In genomic region chr15:50876989-50877360, GRCh38 we compare ENCODE assay signal across 8 cellular contexts. TPM values are rescaled to one million over a fixed set of nuclear protein-coding genes. Genes with fewer than 3 reads are reported as not detected.
DNase-seq lines count a peak whose midpoint lies in the region; ATAC-seq, FAIRE-seq and TF ChIP-seq lines count a peak whose summit lies in the region.

No MANE protein-coding gene starts in this region.

- H3K4me2 ChIP-seq in endothelial cell of umbilical vein (ENCODE audit: insufficient read depth, low read length), result peak overlapping the region; percentile 98

- no peak for TF ChIP-seq POLR2A in endothelial cell of umbilical vein (IDR thresholded peaks at IDR 0.05; ENCODE audit: low read depth, low read length)

- H3K9me3 ChIP-seq in endothelial cell of umbilical vein (replicated peaks; ENCODE audit: control insufficient read depth, insufficient read depth, low read length) (no peaks in the 10 kb centered on the region), mucosa of descending colon (no peaks in the 10 kb centered on the region)

- no peaks in the 10 kb centered on the region for H3K36me3 Mint-ChIP-seq in CD14-positive monocyte

- CTCF ChIA-PET in endothelial cell of umbilical vein (lab: Charles Lee), result interaction anchor here (0.6 to 3.6 kb wide), 26 partner anchors 9 to 561 kb away, joined by 3 to 34 read pairs (median 4); partner anchors contain the start of gene TRPM7

- peak; percentile 76 for FAIRE-seq in endothelial cell of umbilical vein (lab: Jason Lieb, UNC)

- H3K4me1 ChIP-seq in endothelial cell of umbilical vein (ENCODE audit: control insufficient read depth, extremely low read depth, insufficient read depth, low read length) (peaks cover 9% of the 10 kb centered on the region), mucosa of descending colon (ENCODE audit: low read depth) (peaks cover 12% of the 10 kb centered on the region)

- peaks cover 10 to 16% of the 10 kb centered on the region in 2 experiments for H3K27me3 ChIP-seq in endothelial cell of umbilical vein (ENCODE audit: control insufficient read depth in 2 of 2, insufficient read depth in 2 of 2, low read length in 2 of 2)

- TF ChIP-seq CTCF in CD14-positive monocyte (IDR thresholded peaks at IDR 0.05) (peak; percentile 98), endothelial cell of umbilical vein (IDR thresholded peaks at IDR 0.05; ENCODE audit: extremely low read depth in 1 of 2, insufficient read depth in 1 of 2, low read depth in 1 of 2, low read length in 2 of 2) (peak; percentile 89 to 96), mucosa of descending colon (IDR thresholded peaks at IDR 0.05) (peak; percentile 94)

- H3K9me1 ChIP-seq in endothelial cell of umbilical vein (replicated peaks; ENCODE audit: control insufficient read depth, extremely low read depth, insufficient read depth, low read length), result no peaks in the 10 kb centered on the region

- H4K20me1 ChIP-seq in endothelial cell of umbilical vein (replicated peaks; ENCODE audit: control insufficient read depth, extremely low read depth, insufficient read depth, low read length), result no peaks in the 10 kb centered on the region

- H3K9me3 Mint-ChIP-seq in CD14-positive monocyte, result no peaks in the 10 kb centered on the region

- H3K27me3 Mint-ChIP-seq in CD14-positive monocyte (ENCODE audit: low read depth in 3 of 3), result no peaks in the 10 kb centered on the region

- peaks cover 60% of the 10 kb centered on the region for H3K4me1 Mint-ChIP-seq in CD14-positive monocyte

- H3K4me3 ChIP-seq in endothelial cell of umbilical vein (replicated peaks in 1 of 3; ENCODE audit: insufficient read depth in 1 of 3, low read depth in 1 of 3, low read length in 3 of 3) (peak overlapping the region; percentile 19 to 72 (median 45)), mucosa of descending colon (no peak overlapping the region)

- dilution Hi-C loops in endothelial cell of umbilical vein (cut with MboI; ENCODE audit: extremely low pct_ligation_motif_present, low sequenced_read_pairs), result no loop called here

- no peaks in the 10 kb centered on the region for H3K79me2 ChIP-seq in endothelial cell of umbilical vein (ENCODE audit: control insufficient read depth, insufficient read depth, low read length)

- H3K36me3 ChIP-seq in endothelial cell of umbilical vein (ENCODE audit: control insufficient read depth in 2 of 2, extremely low read depth in 1 of 2, insufficient read depth in 2 of 2, low read length in 2 of 2) (no peaks in the 10 kb centered on the region), mucosa of descending colon (ENCODE audit: low read depth) (no peaks in the 10 kb centered on the region)

- DNase-seq in CD14-positive monocyte (ENCODE audit: low spot score) (peak; percentile 64), HS-27A (ENCODE audit: low read depth) (peak; percentile 91), NOMO-1 treated with DMSO at 0.1 percent for 48 hours (lab: John Stamatoyannopoulos, UW; ENCODE audit: unreplicated experiment) (peak; percentile 63), endothelial cell of umbilical vein (ENCODE audit: low read depth, low spot score) (peak; percentile 90), mucosa of descending colon (peak in 2 of 3 donors; percentile 51 to 94)
- DNase-seq in activated CD8-positive, alpha-beta memory T cell treated with anti-CD3 and anti-CD28 coated beads, Interleukin-2, amount 50 U/mL, for 24 hours (ENCODE audit: extremely low read depth), result peak; percentile 32
- peak; percentile 30 to 41 for DNase-seq in stimulated activated CD8-positive, alpha-beta memory T cell treated with anti-CD3 and anti-CD28 coated beads, Interleukin-4, amount 100 ng/mL, for 1 hour (ENCODE audit: low read depth in 2 of 2, low spot score in 1 of 2)

- ATAC-seq in mucosa of descending colon (peak; percentile 81), GM21526 (IDR thresholded peaks at IDR 0.05; ENCODE audit: low FRiP score, unreplicated experiment) (no peak)

- BruUV-seq in endothelial cell of umbilical vein (replicated peaks; lab: Mats Ljungman, UMichigan), result no TSS peak

- H2AFZ ChIP-seq in endothelial cell of umbilical vein (ENCODE audit: low read depth, low read length), result peak overlapping the region; percentile 85

- H3K9ac ChIP-seq in endothelial cell of umbilical vein (replicated peaks; ENCODE audit: extremely low read depth, insufficient read depth, low read length), result peak overlapping the region; percentile 66

- POLR2A ChIA-PET in endothelial cell of umbilical vein (lab: Charles Lee), result no interaction called here

- peak overlapping the region; percentile 72 to 89 for H3K4me3 Mint-ChIP-seq in CD14-positive monocyte

- intact Hi-C loops in CD14-positive monocyte (cut with micrococcal nuclease), result no loop called here
- intact Hi-C loops in endothelial cell of umbilical vein (cut with micrococcal nuclease), result loop anchor here (1.0 to 2.0 kb wide), 2 partner anchors 32 to 202 kb away; partner anchors contain the start of gene AP4E1
- intact Hi-C loops in mucosa of descending colon (cut with DNase I, micrococcal nuclease), result loop anchor here (5.0 kb wide), 2 partner anchors 190 to 200 kb away; partner anchors contain the start of gene TRPM7 (in 1 of the 2)

- H3K27ac ChIP-seq in endothelial cell of umbilical vein (ENCODE audit: insufficient read depth, low read depth, low read length), result no peak overlapping the region

- peak overlapping the region; percentile 46 to 85 (median 76) for H3K27ac Mint-ChIP-seq in CD14-positive monocyte

TF ChIP-seq in endothelial cell of umbilical vein, 7 proteins besides CTCF, POLR2A, EP300 and RAD21:
- TF ChIP-seq FOS (IDR thresholded peaks at IDR 0.05; ENCODE audit: borderline replicate concordance, insufficient read depth, low read length) (no peak), JUN (IDR thresholded peaks at IDR 0.05; ENCODE audit: borderline replicate concordance, insufficient read depth, insufficient read length, low read depth) (no peak), EZH2 (IDR thresholded peaks at IDR 0.05; ENCODE audit: borderline replicate concordance, low read depth, low read length, severe bottlenecking) (no peak), MAX (IDR thresholded peaks at IDR 0.05; ENCODE audit: insufficient read depth, insufficient read length) (no peak), POLR2AphosphoS5 (IDR thresholded peaks at IDR 0.05; ENCODE audit: insufficient read depth, low read depth, low read length) (no peak), GATA2 (IDR thresholded peaks at IDR 0.05; ENCODE audit: insufficient read depth, insufficient read length, low read depth, low read length) (no peak), MYC (IDR thresholded peaks at IDR 0.05; ENCODE audit: low read depth, low read length) (no peak)

RNA-seq across cellular contexts. Expression of gene AP4E1, which starts 31.5 kb away (rescaled TPM):
- 1 to 10 TPM; 5.3 to 7.7 TPM for polyA plus RNA-seq in CD14-positive monocyte
- 9.8 and 10.1 TPM in 2 replicates for total RNA-seq in endothelial cell of umbilical vein
- 0.96 and 1.6 TPM in 2 replicates for polyA plus RNA-seq in endothelial cell of umbilical vein
- 1.5 and 1.7 TPM in 2 replicates for polyA plus RNA-seq in endothelial cell of umbilical vein (2011; cell fraction: cytosol; rRNA removed)
- polyA plus RNA-seq in endothelial cell of umbilical vein (2011; cell fraction: nucleus; rRNA removed), result 2.5 and 3.9 TPM in 2 replicates
- 3.7 and 5.7 TPM in 2 replicates for polyA plus RNA-seq in endothelial cell of umbilical vein (2012)
- polyA minus RNA-seq in endothelial cell of umbilical vein, result 3.8 and 4.4 TPM in 2 replicates
- polyA minus RNA-seq in endothelial cell of umbilical vein (2011; cell fraction: cytosol; rRNA and poly(A)+ RNA removed), result 8.3 TPM
- polyA minus RNA-seq in endothelial cell of umbilical vein (2011; cell fraction: nucleus; rRNA and poly(A)+ RNA removed), result 5.5 and 8.2 TPM in 2 replicates
- 10 to 100 TPM in 2 of 3 donors, 1 to 10 TPM in 1; 9.6 to 11.9 (median 11.6) TPM for total RNA-seq in mucosa of descending colon

Comparison
In these comparisons a context has a peak if more than half of its experiments do, and no peak if none do; other contexts are left out.
1. DNase-seq: peak in every context shown above with its lines; median percentile 91 in HS-27A; 90 in endothelial cell of umbilical vein; 72 in mucosa of descending colon; 64 in CD14-positive monocyte; 63 in NOMO-1 treated with DMSO at 0.1 percent for 48 hours; 36 in stimulated activated CD8-positive, alpha-beta memory T cell treated with anti-CD3 and anti-CD28 coated beads, Interleukin-4, amount 100 ng/mL, for 1 hour; 32 in activated CD8-positive, alpha-beta memory T cell treated with anti-CD3 and anti-CD28 coated beads, Interleukin-2, amount 50 U/mL, for 24 hours.
2. intact Hi-C loops: an anchor here in endothelial cell of umbilical vein (1.0 to 2.0 kb wide) and mucosa of descending colon (5.0 kb wide); none called in CD14-positive monocyte.